Comparison of ENCODE assay signal across 22 cellular contexts in the genomic region with DNA sequence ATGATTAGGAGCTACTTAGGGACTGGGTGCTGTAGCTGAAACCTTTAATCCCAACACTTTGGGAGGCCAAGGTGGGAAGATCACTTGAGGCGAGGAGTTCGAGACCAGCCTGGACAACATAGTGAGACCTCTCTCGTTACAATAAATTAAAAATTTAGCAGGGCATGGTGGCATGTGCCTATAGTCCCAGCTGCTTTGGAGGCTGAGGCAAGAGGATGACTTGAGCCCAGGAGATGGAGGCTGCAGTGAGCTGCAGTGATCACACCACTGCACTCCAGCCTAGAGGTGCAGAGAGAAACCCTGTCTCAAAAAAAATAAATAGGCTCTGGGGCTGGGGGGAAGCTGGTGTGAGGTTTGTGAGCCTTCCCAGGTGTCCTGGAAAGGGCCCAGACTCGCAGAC.
"Had no signal": no experiment of that assay in that cellular context is flagged by ENCODE, and none has a peak within 500 bp of the region (broad histone marks: within the 10 kb centered on the region; RNA-seq: fewer than 3 reads in every experiment).

No MANE protein-coding gene starts in this region.

- H3K4me3 Mint-ChIP-seq: activated B cell treated with CpG ODN at 0.5 μM for 24 hours; activated CD4-positive, alpha-beta T cell treated with anti-CD3 and anti-CD28 coated beads for 36 hours; activated T-cell treated with anti-CD3 and anti-CD28 coated beads, Interleukin-2, amount 50 U/mL, for 24 hours; activated T-helper 17 cell treated with anti-CD3 and anti-CD28 coated beads, Interleukin-2, amount 50 U/mL, for 72 hours; naive B cell; neural crest cell; T-helper 1 cell treated with Interleukin-12 subunit alpha and Interleukin-12 subunit beta and Interleukin-4 antibody, amounts not matched to agents 30 μg/mL and 1 μg/mL, for 36 hours had no signal

- H3K9me3 ChIP-seq: adrenal gland, ascending aorta, heart right ventricle, mucosa of descending colon, tibial nerve had no signal

- H3K27me3 ChIP-seq: adrenal gland, ascending aorta, heart right ventricle, tibial nerve had no signal

- H3K36me3 ChIP-seq: adrenal gland had no signal

- DNase-seq: activated B cell treated with CpG ODN at 0.5 μM for 24 hours; activated CD4-positive, alpha-beta T cell treated with anti-CD3 and anti-CD28 coated beads for 36 hours; activated CD4-positive, alpha-beta T cell treated with anti-CD3 and anti-CD28 coated beads, Interleukin-2, amount 50 U/mL, for 4 hours; activated CD8-positive, alpha-beta memory T cell treated with anti-CD3 and anti-CD28 coated beads for 24 hours; activated CD8-positive, alpha-beta memory T cell treated with anti-CD3 and anti-CD28 coated beads, Interleukin-2, amount 50 U/mL, for 4 hours; activated T-cell treated with anti-CD3 and anti-CD28 coated beads, Interleukin-2, amount 50 U/mL, for 24 hours; central memory CD4-positive, alpha-beta T cell; heart right ventricle; mesendoderm; naive B cell; stimulated activated CD4-positive, alpha-beta T cell treated with anti-CD3 and anti-CD28 coated beads, Interleukin-4, amount 100 ng/mL, for 24 hours; stimulated activated naive CD4-positive, alpha-beta T cell treated with Interleukin-2 at 50 U/mL for 16 hours; T1000 had no signal

- H3K4me3 ChIP-seq: adrenal gland, mucosa of descending colon, tibial nerve had no signal

- H3K36me3 Mint-ChIP-seq: activated naive CD4-positive, alpha-beta T cell treated with anti-CD3 and anti-CD28 coated beads, Interleukin-2, amount 50 U/mL, for 72 hours had no signal

- H3K27me3 Mint-ChIP-seq: activated B cell treated with CpG ODN at 0.5 μM for 24 hours; activated CD4-positive, alpha-beta T cell treated with anti-CD3 and anti-CD28 coated beads for 36 hours; activated T-helper 17 cell treated with anti-CD3 and anti-CD28 coated beads, Interleukin-2, amount 50 U/mL, for 72 hours; progenitor cell of endocrine pancreas had no signal

- H3K27ac ChIP-seq: adrenal gland, heart right ventricle, tibial nerve had no signal

- H3K4me1 Mint-ChIP-seq: activated B cell treated with CpG ODN at 0.5 μM for 24 hours; activated CD4-positive, alpha-beta T cell treated with anti-CD3 and anti-CD28 coated beads for 36 hours; activated T-helper 17 cell treated with anti-CD3 and anti-CD28 coated beads, Interleukin-2, amount 50 U/mL, for 72 hours; naive B cell had no signal

- H3K27ac Mint-ChIP-seq: activated B cell treated with CpG ODN at 0.5 μM for 24 hours; activated CD4-positive, alpha-beta T cell treated with anti-CD3 and anti-CD28 coated beads for 36 hours; activated naive CD4-positive, alpha-beta T cell treated with anti-CD3 and anti-CD28 coated beads, Interleukin-2, amount 50 U/mL, for 72 hours; activated T-cell treated with anti-CD3 and anti-CD28 coated beads, Interleukin-2, amount 50 U/mL, for 24 hours; activated T-helper 17 cell treated with anti-CD3 and anti-CD28 coated beads, Interleukin-2, amount 50 U/mL, for 72 hours; progenitor cell of endocrine pancreas; T-helper 1 cell treated with Interleukin-12 subunit alpha and Interleukin-12 subunit beta and Interleukin-4 antibody, amounts not matched to agents 30 μg/mL and 1 μg/mL, for 36 hours had no signal

- H3K4me1 ChIP-seq: adrenal gland had no signal

- H3K9me3 Mint-ChIP-seq: activated B cell treated with CpG ODN at 0.5 μM for 24 hours; activated naive CD4-positive, alpha-beta T cell treated with anti-CD3 and anti-CD28 coated beads, Interleukin-2, amount 50 U/mL, for 72 hours; activated T-cell treated with anti-CD3 and anti-CD28 coated beads, Interleukin-2, amount 50 U/mL, for 24 hours; activated T-helper 17 cell treated with anti-CD3 and anti-CD28 coated beads, Interleukin-2, amount 50 U/mL, for 72 hours; neural crest cell; T-helper 1 cell treated with Interleukin-12 subunit alpha and Interleukin-12 subunit beta and Interleukin-4 antibody, amounts not matched to agents 30 μg/mL and 1 μg/mL, for 36 hours had no signal
